ENCODE assay signal across 1 cellular context in genomic region chr19:13152854-13153626, GRCh38.
TF ChIP-seq lines count a peak whose summit lies in the region.

No MANE protein-coding gene starts in this region.

TF ChIP-seq in HepG2, 621 proteins besides CTCF, POLR2A, EP300 and RAD21 (continued from another document and continues in another):
- 0 out of 2 replicates have a peak, but pooled peaks have one; percentile 1 for TF ChIP-seq GABPA (IDR thresholded peaks at IDR 0.05; ENCODE audit: low read depth, low read length)
- peak; percentile 75 for TF ChIP-seq GABPA (CRISPR knock-in tag; IDR thresholded peaks at IDR 0.05; ENCODE audit: low read depth)
- 0 out of 2 replicates have a peak, but pooled peaks have one; percentile 27 for TF ChIP-seq ZSCAN12 (CRISPR knock-in tag; IDR thresholded peaks at IDR 0.05)
- TF ChIP-seq ZSCAN21 (CRISPR knock-in tag; IDR thresholded peaks at IDR 0.05; ENCODE audit: borderline replicate concordance) = peak; percentile 80; the same call in 1 of the 2 replicates
- no peak for TF ChIP-seq TCF12 (IDR thresholded peaks at IDR 0.05)
- no peak for TF ChIP-seq TCF12 (CRISPR knock-in tag; IDR thresholded peaks at IDR 0.05)
- TF ChIP-seq ZNF296 (CRISPR knock-in tag; conservative IDR thresholded peaks at IDR 0.05) = no peak
- TF ChIP-seq ZNF207 (IDR thresholded peaks at IDR 0.05; ENCODE audit: borderline replicate concordance) = no peak
- TF ChIP-seq ZNF230 (CRISPR knock-in tag; IDR thresholded peaks at IDR 0.05) = 0 out of 2 replicates have a peak, but pooled peaks have one; percentile 2
- no peak for TF ChIP-seq ONECUT2 (CRISPR knock-in tag; IDR thresholded peaks at IDR 0.05)
- TF ChIP-seq MLXIP (CRISPR knock-in tag; IDR thresholded peaks at IDR 0.05; ENCODE audit: borderline replicate concordance) = no peak
- TF ChIP-seq PLSCR1 (CRISPR knock-in tag; IDR thresholded peaks at IDR 0.05; ENCODE audit: borderline replicate concordance) = no peak
- no peak for TF ChIP-seq TBP (CRISPR knock-in tag; IDR thresholded peaks at IDR 0.05)
- no peak; the same call in 1 of the 2 replicates for TF ChIP-seq PITX1 (CRISPR knock-in tag; IDR thresholded peaks at IDR 0.05)
- TF ChIP-seq ZBTB7B (CRISPR knock-in tag; IDR thresholded peaks at IDR 0.05) = no peak
- no peak; the same call in 1 of the 2 replicates for TF ChIP-seq ZBTB34 (CRISPR knock-in tag; IDR thresholded peaks at IDR 0.05)
- peak; percentile 52; the same call in 1 of the 2 replicates for TF ChIP-seq ZNF749 (CRISPR knock-in tag; IDR thresholded peaks at IDR 0.05; ENCODE audit: borderline replicate concordance)
- TF ChIP-seq SKIL (CRISPR knock-in tag; IDR thresholded peaks at IDR 0.05; ENCODE audit: borderline replicate concordance) = no peak
- TF ChIP-seq CC2D1A (CRISPR knock-in tag; IDR thresholded peaks at IDR 0.05) = no peak
- TF ChIP-seq ZNF124 (CRISPR knock-in tag; IDR thresholded peaks at IDR 0.05) = no peak; the same call in 1 of the 2 replicates
- no peak for TF ChIP-seq ZNF775 (CRISPR knock-in tag; IDR thresholded peaks at IDR 0.05; ENCODE audit: borderline replicate concordance)
- TF ChIP-seq LCORL (IDR thresholded peaks at IDR 0.05) = no peak
- no peak for TF ChIP-seq LCORL (CRISPR knock-in tag; IDR thresholded peaks at IDR 0.05)
- peak; percentile 49; the same call in 1 of the 2 replicates for TF ChIP-seq BHLHE40 (IDR thresholded peaks at IDR 0.05; ENCODE audit: low read length)
- no peak for TF ChIP-seq SATB2 (CRISPR knock-in tag; IDR thresholded peaks at IDR 0.05)
- peak; percentile 45; the same call in 1 of the 2 replicates for TF ChIP-seq FOXK1 (CRISPR knock-in tag; IDR thresholded peaks at IDR 0.05; ENCODE audit: borderline replicate concordance, low read depth)
- TF ChIP-seq POLR2AphosphoS5 (IDR thresholded peaks at IDR 0.05; ENCODE audit: low read depth, low read length) = peak; percentile 99
- peak; percentile 58; the same call in 1 of the 2 replicates for TF ChIP-seq GATAD1 (CRISPR knock-in tag; IDR thresholded peaks at IDR 0.05)
- TF ChIP-seq TEAD2 (CRISPR knock-in tag; IDR thresholded peaks at IDR 0.05) = no peak
- no peak for TF ChIP-seq HINFP (CRISPR knock-in tag; IDR thresholded peaks at IDR 0.05; ENCODE audit: low read depth)
- peak; percentile 85 for TF ChIP-seq HOXA5 (CRISPR knock-in tag; IDR thresholded peaks at IDR 0.05)
- TF ChIP-seq ZNF704 (CRISPR knock-in tag; IDR thresholded peaks at IDR 0.05; ENCODE audit: borderline replicate concordance) = no peak
- TF ChIP-seq ZFP36 (IDR thresholded peaks at IDR 0.05; ENCODE audit: borderline replicate concordance, low read depth, low read length, partially characterized antibody) = no peak
- peak; percentile 57; the same call in 1 of the 2 replicates for TF ChIP-seq CHCHD3 (CRISPR knock-in tag; IDR thresholded peaks at IDR 0.05)
- no peak for TF ChIP-seq GRHL1 (CRISPR knock-in tag; conservative IDR thresholded peaks at IDR 0.05)
- TF ChIP-seq ZNF850 (CRISPR knock-in tag; conservative IDR thresholded peaks at IDR 0.05) = no peak
- TF ChIP-seq RFX1 (IDR thresholded peaks at IDR 0.05) = no peak
- no peak for TF ChIP-seq PCBP2 (optimal IDR thresholded peaks at IDR 0.05; ENCODE audit: low read depth, low read length, poor library complexity, severe bottlenecking)
- no peak for TF ChIP-seq TCF7L2 (IDR thresholded peaks at IDR 0.05; ENCODE audit: low read depth, low read length)
- TF ChIP-seq MXI1 (IDR thresholded peaks at IDR 0.05; ENCODE audit: borderline replicate concordance, low read depth, low read length) = peak; percentile 71; the same call in 1 of the 3 replicates
- no peak for TF ChIP-seq ATM (IDR thresholded peaks at IDR 0.05; ENCODE audit: borderline replicate concordance)
- TF ChIP-seq CREBL2 (CRISPR knock-in tag; IDR thresholded peaks at IDR 0.05; ENCODE audit: borderline replicate concordance) = no peak; the same call in 1 of the 2 replicates
- TF ChIP-seq ZNF446 (CRISPR knock-in tag; IDR thresholded peaks at IDR 0.05) = no peak; the same call in 1 of the 2 replicates
- TF ChIP-seq CHD4 (IDR thresholded peaks at IDR 0.05; ENCODE audit: borderline replicate concordance, low read length) = no peak
- TF ChIP-seq MLLT10 (CRISPR knock-in tag; IDR thresholded peaks at IDR 0.05) = no peak
- TF ChIP-seq NR0B2 (CRISPR knock-in tag; IDR thresholded peaks at IDR 0.05) = peak; percentile 49; the same call in 1 of the 2 replicates
- TF ChIP-seq ZFP36L1 (CRISPR knock-in tag; IDR thresholded peaks at IDR 0.05) = peak; percentile 57; the same call in 1 of the 2 replicates
- TF ChIP-seq HNRNPL (IDR thresholded peaks at IDR 0.05; ENCODE audit: low read depth, low read length) = 0 out of 2 replicates have a peak, but pooled peaks have one; percentile 79
- TF ChIP-seq ZNF414 (CRISPR knock-in tag; IDR thresholded peaks at IDR 0.05) = 0 out of 2 replicates have a peak, but pooled peaks have one; percentile 34
- peak; percentile 75 for TF ChIP-seq SALL1 (CRISPR knock-in tag; IDR thresholded peaks at IDR 0.05)
- TF ChIP-seq NKX3-1 (CRISPR knock-in tag; IDR thresholded peaks at IDR 0.05) = peak; percentile 63; the same call in 1 of the 2 replicates
- TF ChIP-seq ESRRA (CRISPR knock-in tag; IDR thresholded peaks at IDR 0.05; ENCODE audit: low read depth) = no peak
- TF ChIP-seq TFDP2 (CRISPR knock-in tag; IDR thresholded peaks at IDR 0.05) = no peak
